Comparison of ENCODE assay signal across 26 cellular contexts in the genomic region with DNA sequence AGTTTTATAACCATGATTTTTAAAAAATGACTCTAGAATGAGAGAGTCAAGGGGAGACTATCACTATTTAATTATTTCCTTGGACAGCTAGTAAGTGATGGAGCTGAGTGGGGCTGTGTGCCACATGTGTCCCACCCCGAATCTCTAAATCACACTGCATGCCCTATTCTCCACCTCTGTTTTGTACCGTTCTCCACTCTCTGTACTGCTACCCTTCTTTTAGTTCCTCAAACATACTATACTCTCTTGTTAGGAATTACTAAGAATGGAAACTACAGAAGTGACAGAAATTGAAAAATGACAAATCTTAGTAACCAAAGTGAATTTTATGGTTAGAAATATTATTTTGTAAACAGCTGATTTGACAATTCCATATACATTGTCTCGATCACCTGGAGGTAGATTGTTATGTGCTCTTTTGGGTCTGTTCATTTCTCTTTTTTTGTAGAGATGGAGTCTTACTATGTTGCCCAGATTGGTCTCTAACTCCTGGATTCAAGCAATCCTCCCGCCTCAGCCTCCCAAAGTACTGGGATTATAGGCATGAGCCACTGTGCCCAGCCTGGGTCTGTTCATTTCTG. TPM values are rescaled to one million over a fixed set of nuclear protein-coding genes. Genes with fewer than 3 reads are reported as not detected.
A peak's percentile ranks its signal among the peaks of the same experiment; 100 is the strongest.
DNase-seq lines count a peak whose midpoint lies in the region; ATAC-seq and TF ChIP-seq lines count a peak whose summit lies in the region.
"Had no signal": no experiment of that assay in that cellular context is flagged by ENCODE, and none has a peak within 500 bp of the region (broad histone marks: within the 10 kb centered on the region; RNA-seq: fewer than 3 reads in every experiment).

No MANE protein-coding gene starts in this region.

- ATAC-seq in CD4-positive, alpha-beta T cell (ENCODE audit: poor library complexity) = no peak
- ATAC-seq in activated T-helper 17 cell treated with anti-CD3 and anti-CD28 coated beads, Interleukin-2, amount 50 U/mL, for 72 hours (replicated peaks) = peak; percentile 80
- ATAC-seq in GM21367 (IDR thresholded peaks at IDR 0.05; ENCODE audit: unreplicated experiment) = no peak
- ATAC-seq: A549, Panc1 had no signal

- peaks cover 48% of the 10 kb centered on the region for H3K4me1 Mint-ChIP-seq in activated T-cell treated with anti-CD3 and anti-CD28 coated beads, Interleukin-2, amount 50 U/mL, for 24 hours (ENCODE audit: low read depth)
- peaks cover 9% of the 10 kb centered on the region for H3K4me1 Mint-ChIP-seq in CD4-positive, alpha-beta T cell (ENCODE audit: low read depth)
- H3K4me1 Mint-ChIP-seq in activated T-helper 17 cell treated with anti-CD3 and anti-CD28 coated beads, Interleukin-2, amount 50 U/mL, for 72 hours = peaks cover 22% of the 10 kb centered on the region
- H3K4me1 Mint-ChIP-seq in neural crest cell (peaks cover 7% of the 10 kb centered on the region), nephron progenitor cell (no peaks in the 10 kb centered on the region)

- POLR2A ChIA-PET in CD4-positive, alpha-beta T cell (lab: Charles Lee) = no interaction called here

- no peaks in the 10 kb centered on the region for H3K27me3 ChIP-seq in CD4-positive, alpha-beta T cell (ENCODE audit: control insufficient read depth, insufficient read depth, low read length)

- intact Hi-C loops in CD4-positive, alpha-beta T cell (cut with DNase I, micrococcal nuclease) = no loop called here

- H3K9me3 Mint-ChIP-seq in activated T-cell treated with anti-CD3 and anti-CD28 coated beads, Interleukin-2, amount 50 U/mL, for 24 hours = no peaks in the 10 kb centered on the region
- H3K9me3 Mint-ChIP-seq in CD4-positive, alpha-beta T cell = no peaks in the 10 kb centered on the region
- no peaks in the 10 kb centered on the region for H3K9me3 Mint-ChIP-seq in activated T-helper 17 cell treated with anti-CD3 and anti-CD28 coated beads, Interleukin-2, amount 50 U/mL, for 72 hours
- H3K9me3 Mint-ChIP-seq in neural crest cell (no peaks in the 10 kb centered on the region), nephron progenitor cell (no peaks in the 10 kb centered on the region)

- no peak overlapping the region for H3K27ac ChIP-seq in CD4-positive, alpha-beta T cell (ENCODE audit: low read depth, low read length)
- H3K27ac ChIP-seq: A549, C4-2B, RWPE1 had no signal

- no peak for TF ChIP-seq CTCF in CD4-positive, alpha-beta T cell (IDR thresholded peaks at IDR 0.05)
- TF ChIP-seq CTCF in neural crest cell (conservative IDR thresholded peaks at IDR 0.05) (no peak), nephron progenitor cell (IDR thresholded peaks at IDR 0.05) (no peak)

- no peaks in the 10 kb centered on the region for H3K27me3 Mint-ChIP-seq in activated T-cell treated with anti-CD3 and anti-CD28 coated beads, Interleukin-2, amount 50 U/mL, for 24 hours
- no peaks in the 10 kb centered on the region for H3K27me3 Mint-ChIP-seq in CD4-positive, alpha-beta T cell
- H3K27me3 Mint-ChIP-seq in activated T-helper 17 cell treated with anti-CD3 and anti-CD28 coated beads, Interleukin-2, amount 50 U/mL, for 72 hours = no peaks in the 10 kb centered on the region
- no peaks in the 10 kb centered on the region for H3K27me3 Mint-ChIP-seq in neural crest cell (ENCODE audit: low read depth)
- H3K27me3 Mint-ChIP-seq in nephron progenitor cell (ENCODE audit: low read depth, poor library complexity) = no peaks in the 10 kb centered on the region

- H3K36me3 Mint-ChIP-seq in activated T-cell treated with anti-CD3 and anti-CD28 coated beads, Interleukin-2, amount 50 U/mL, for 24 hours (ENCODE audit: low read depth) = peaks cover 91% of the 10 kb centered on the region
- H3K36me3 Mint-ChIP-seq in CD4-positive, alpha-beta T cell (ENCODE audit: low read depth) = peaks cover 83% of the 10 kb centered on the region
- H3K36me3 Mint-ChIP-seq in activated T-helper 17 cell treated with anti-CD3 and anti-CD28 coated beads, Interleukin-2, amount 50 U/mL, for 72 hours (ENCODE audit: low read depth) = peaks cover 100% of the 10 kb centered on the region
- H3K36me3 Mint-ChIP-seq in neural crest cell (ENCODE audit: low read depth) (peaks cover 13% of the 10 kb centered on the region), nephron progenitor cell (ENCODE audit: low read depth) (peaks cover 53% of the 10 kb centered on the region)

- peak overlapping the region; percentile 69 for H3K27ac Mint-ChIP-seq in activated T-cell treated with anti-CD3 and anti-CD28 coated beads, Interleukin-2, amount 50 U/mL, for 24 hours
- H3K27ac Mint-ChIP-seq in CD4-positive, alpha-beta T cell = peak overlapping the region; percentile 24
- H3K27ac Mint-ChIP-seq in activated T-helper 17 cell treated with anti-CD3 and anti-CD28 coated beads, Interleukin-2, amount 50 U/mL, for 72 hours = peak overlapping the region; percentile 59
- H3K27ac Mint-ChIP-seq in neural crest cell (ENCODE audit: unreplicated experiment) = peak overlapping the region; percentile 38
- H3K27ac Mint-ChIP-seq in nephron progenitor cell = no peak overlapping the region

- CTCF ChIA-PET in CD4-positive, alpha-beta T cell (lab: Charles Lee) = interaction anchor here (1.6 kb wide), 1 partner anchor 36 kb away, joined by 3 read pairs; no protein-coding TSS in a partner anchor

- H3K4me3 Mint-ChIP-seq in activated T-cell treated with anti-CD3 and anti-CD28 coated beads, Interleukin-2, amount 50 U/mL, for 24 hours = no peak overlapping the region
- H3K4me3 Mint-ChIP-seq in CD4-positive, alpha-beta T cell = no peak overlapping the region
- peak overlapping the region; percentile 29 for H3K4me3 Mint-ChIP-seq in activated T-helper 17 cell treated with anti-CD3 and anti-CD28 coated beads, Interleukin-2, amount 50 U/mL, for 72 hours
- H3K4me3 Mint-ChIP-seq in neural crest cell = no peak overlapping the region
- no peak overlapping the region for H3K4me3 Mint-ChIP-seq in nephron progenitor cell

- DNase-seq in activated T-cell treated with anti-CD3 and anti-CD28 coated beads, Interleukin-2, amount 50 U/mL, for 24 hours = no peak
- DNase-seq in activated T-cell treated with anti-CD3 and anti-CD28 coated beads for 4 hours = no peak
- no peak for DNase-seq in CD4-positive, alpha-beta T cell
- no peak for DNase-seq in neural crest cell (ENCODE audit: low read depth, low spot score)
- no peak for DNase-seq in nephron progenitor cell
- DNase-seq: Calu3, DMS79 treated with DMSO at 0.1 percent for 48 hours, GF-D8, Karpas-422, NCI-H1092 treated with DMSO at 0.1 percent for 48 hours, NCI-H1436, NCI-H187, NCI-H2081 treated with DMSO at 0.1 percent for 48 hours, NCI-H2171, NCI-H226, NCI-H510A, NCI-H69, SHP77 had no signal

- no peaks in the 10 kb centered on the region for H3K9me3 ChIP-seq in CD4-positive, alpha-beta T cell (ENCODE audit: control insufficient read depth, low read length)
- H3K9me3 ChIP-seq: A549 had no signal

RNA-seq across cellular contexts. Expression of gene SLC11A2, which starts 35.9 kb away (rescaled TPM):
- total RNA-seq in CD4-positive, alpha-beta T cell = 10 to 100 TPM; 43.6 to 47.7 TPM
- total RNA-seq in activated T-helper 17 cell treated with anti-CD3 and anti-CD28 coated beads, Interleukin-2, amount 50 U/mL, for 72 hours = 10 to 100 TPM; 51.8 to 56.3 TPM
- total RNA-seq in neural crest cell = 50.4 and 51.4 TPM in 2 replicates

RNA-seq across cellular contexts. Expression of gene HIGD1C, which starts 37.9 kb away (rescaled TPM):
- not detected for total RNA-seq in CD4-positive, alpha-beta T cell
- not detected for total RNA-seq in activated T-helper 17 cell treated with anti-CD3 and anti-CD28 coated beads, Interleukin-2, amount 50 U/mL, for 72 hours
- not detected in 2 replicates for total RNA-seq in neural crest cell
- total RNA-seq: Calu3, OCI-LY7, SK-MEL-5 had no signal

RNA-seq across cellular contexts. Expression of gene LETMD1, which starts 57.9 kb away (rescaled TPM):
- total RNA-seq in CD4-positive, alpha-beta T cell = 10 to 100 TPM; 51.8 to 54.1 TPM
- 10 to 100 TPM; 74.8 to 90.2 TPM for total RNA-seq in activated T-helper 17 cell treated with anti-CD3 and anti-CD28 coated beads, Interleukin-2, amount 50 U/mL, for 72 hours
- 43.2 and 44.5 TPM in 2 replicates for total RNA-seq in neural crest cell
